ENCODE assay signal across 29 cellular contexts in the genomic region with DNA sequence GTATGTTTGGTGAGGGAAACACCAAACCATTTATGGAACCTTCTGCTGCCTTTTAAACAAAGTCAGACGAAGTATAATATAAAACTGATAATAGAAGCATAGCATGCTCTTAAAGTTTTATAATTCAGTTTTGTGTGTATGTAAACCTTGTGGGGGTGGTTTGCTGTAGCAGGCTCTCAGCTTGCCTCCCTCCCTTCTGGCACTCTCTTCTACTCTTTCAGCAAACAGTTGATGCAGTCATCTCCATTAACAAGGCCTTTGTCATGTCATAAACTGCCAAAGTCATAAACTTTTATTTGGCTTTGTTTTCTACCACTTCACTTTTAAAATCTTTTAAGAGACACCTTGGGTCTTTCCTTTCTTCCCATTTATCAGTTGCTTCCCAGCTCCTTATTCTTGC.
"Had no signal": no experiment of that assay in that cellular context is flagged by ENCODE, and none has a peak within 500 bp of the region (broad histone marks: within the 10 kb centered on the region; RNA-seq: fewer than 3 reads in every experiment).

No MANE protein-coding gene starts in this region.

- H3K36me3 ChIP-seq: brain microvascular endothelial cell had no signal

- H3K27ac ChIP-seq: brain microvascular endothelial cell had no signal

- H3K4me1 Mint-ChIP-seq: activated CD4-positive, alpha-beta memory T cell treated with anti-CD3 and anti-CD28 coated beads, Interleukin-2, amount 10 ng/mL, durations not matched to agents 7 days and 5 days; activated CD8-positive, alpha-beta memory T cell treated with anti-CD3 and anti-CD28 coated beads, Interleukin-2, amount 10 ng/mL, durations not matched to agents 7 days and 5 days; activated naive CD8-positive, alpha-beta T cell treated with anti-CD3 and anti-CD28 coated beads for 36 hours; activated T-helper 17 cell treated with anti-CD3 and anti-CD28 coated beads, Interleukin-2, amount 50 U/mL, for 72 hours; central memory CD8-positive, alpha-beta T cell had no signal

- H3K27ac Mint-ChIP-seq: activated B cell treated with CpG ODN at 0.5 μM for 24 hours; activated CD4-positive, alpha-beta memory T cell treated with anti-CD3 and anti-CD28 coated beads, Interleukin-2, amount 10 ng/mL, durations not matched to agents 7 days and 5 days; activated CD8-positive, alpha-beta memory T cell treated with anti-CD3 and anti-CD28 coated beads, Interleukin-2, amount 10 ng/mL, durations not matched to agents 7 days and 5 days; activated naive CD8-positive, alpha-beta T cell treated with anti-CD3 and anti-CD28 coated beads for 36 hours; activated T-cell treated with anti-CD3 and anti-CD28 coated beads, Interleukin-2, amount 50 U/mL, for 72 hours; activated T-helper 17 cell treated with anti-CD3 and anti-CD28 coated beads, Interleukin-2, amount 50 U/mL, for 72 hours; T-helper 1 cell treated with Interleukin-12 subunit alpha and Interleukin-12 subunit beta and Interleukin-4 antibody, amounts not matched to agents 30 μg/mL and 1 μg/mL, for 36 hours; T-helper 2 cell treated with Interferon-gamma antibody and Interleukin-4, amounts not matched to agents 5 μg/mL and 100 μg/mL, for 36 hours had no signal

- DNase-seq: activated B cell treated with CpG ODN at 0.5 μM for 24 hours; activated CD4-positive, alpha-beta memory T cell treated with anti-CD3 and anti-CD28 coated beads, Interleukin-2, amount 10 ng/mL, durations not matched to agents 7 days and 5 days; activated CD4-positive, alpha-beta T cell treated with anti-CD3 and anti-CD28 coated beads for 4 hours; activated CD4-positive, alpha-beta T cell treated with anti-CD3 and anti-CD28 coated beads, Interleukin-2, amount 50 U/mL, for 1 hour; activated CD4-positive, CD25-positive, alpha-beta regulatory T cell treated with anti-CD3 and anti-CD28 coated beads, Interleukin-2, amount 50 U/mL, for 72 hours; activated CD8-positive, alpha-beta memory T cell treated with anti-CD3 and anti-CD28 coated beads for 24 hours; activated CD8-positive, alpha-beta memory T cell treated with anti-CD3 and anti-CD28 coated beads, Interleukin-2, amount 10 ng/mL, durations not matched to agents 7 days and 5 days; activated CD8-positive, alpha-beta memory T cell treated with anti-CD3 and anti-CD28 coated beads, Interleukin-2, amount 50 U/mL, for 48 hours; activated effector memory CD4-positive, alpha-beta T cell treated with anti-CD3 and anti-CD28 coated beads, Interleukin-2, amount 50 U/mL, for 16 hours; activated naive CD4-positive, alpha-beta T cell; activated naive CD4-positive, alpha-beta T cell treated with anti-CD3 and anti-CD28 coated beads, Interleukin-2, amount 50 U/mL, for 16 hours; activated naive CD8-positive, alpha-beta T cell treated with anti-CD3 and anti-CD28 coated beads for 36 hours; activated T-cell treated with anti-CD3 and anti-CD28 coated beads, Interleukin-2, amount 50 U/mL, for 72 hours; amniotic stem cell; aorta; brain microvascular endothelial cell; KG1; NCI-H1105; NCI-H1417 treated with DMSO at 0.1 percent for 48 hours; NCI-H187 treated with DMSO at 0.1 percent for 48 hours; NCI-H2081; NCI-H345; NCI-H524 treated with DMSO at 0.1 percent for 48 hours; NK-92 treated with Interleukin-12 subunit alpha and Interleukin-12 subunit beta, amount 100 ng/mL, for 24 hours; Right ventricle myocardium superior had no signal

- H3K9me3 Mint-ChIP-seq: activated B cell treated with CpG ODN at 0.5 μM for 24 hours; activated CD4-positive, alpha-beta memory T cell treated with anti-CD3 and anti-CD28 coated beads, Interleukin-2, amount 10 ng/mL, durations not matched to agents 7 days and 5 days; activated naive CD8-positive, alpha-beta T cell treated with anti-CD3 and anti-CD28 coated beads for 36 hours; activated T-cell treated with anti-CD3 and anti-CD28 coated beads, Interleukin-2, amount 50 U/mL, for 72 hours; T-helper 1 cell treated with Interleukin-12 subunit alpha and Interleukin-12 subunit beta and Interleukin-4 antibody, amounts not matched to agents 30 μg/mL and 1 μg/mL, for 36 hours had no signal

- ATAC-seq: activated CD8-positive, alpha-beta memory T cell treated with anti-CD3 and anti-CD28 coated beads, Interleukin-2, amount 10 ng/mL, durations not matched to agents 7 days and 5 days; activated T-cell treated with anti-CD3 and anti-CD28 coated beads, Interleukin-2, amount 50 U/mL, for 72 hours; activated T-helper 17 cell treated with anti-CD3 and anti-CD28 coated beads, Interleukin-2, amount 50 U/mL, for 72 hours had no signal

- H3K27me3 Mint-ChIP-seq: activated B cell treated with CpG ODN at 0.5 μM for 24 hours; activated CD4-positive, alpha-beta memory T cell treated with anti-CD3 and anti-CD28 coated beads, Interleukin-2, amount 10 ng/mL, durations not matched to agents 7 days and 5 days; activated CD8-positive, alpha-beta memory T cell treated with anti-CD3 and anti-CD28 coated beads, Interleukin-2, amount 10 ng/mL, durations not matched to agents 7 days and 5 days; activated naive CD8-positive, alpha-beta T cell treated with anti-CD3 and anti-CD28 coated beads for 36 hours; activated T-helper 17 cell treated with anti-CD3 and anti-CD28 coated beads, Interleukin-2, amount 50 U/mL, for 72 hours; central memory CD8-positive, alpha-beta T cell had no signal

- H3K4me3 Mint-ChIP-seq: activated B cell treated with CpG ODN at 0.5 μM for 24 hours; activated CD4-positive, alpha-beta memory T cell treated with anti-CD3 and anti-CD28 coated beads, Interleukin-2, amount 10 ng/mL, durations not matched to agents 7 days and 5 days; activated CD8-positive, alpha-beta memory T cell treated with anti-CD3 and anti-CD28 coated beads, Interleukin-2, amount 10 ng/mL, durations not matched to agents 7 days and 5 days; activated naive CD8-positive, alpha-beta T cell treated with anti-CD3 and anti-CD28 coated beads for 36 hours; activated T-cell treated with anti-CD3 and anti-CD28 coated beads, Interleukin-2, amount 50 U/mL, for 72 hours; activated T-helper 17 cell treated with anti-CD3 and anti-CD28 coated beads, Interleukin-2, amount 50 U/mL, for 72 hours; central memory CD8-positive, alpha-beta T cell; T-helper 1 cell treated with Interleukin-12 subunit alpha and Interleukin-12 subunit beta and Interleukin-4 antibody, amounts not matched to agents 30 μg/mL and 1 μg/mL, for 36 hours; T-helper 2 cell treated with Interferon-gamma antibody and Interleukin-4, amounts not matched to agents 5 μg/mL and 100 μg/mL, for 36 hours had no signal

- H3K36me3 Mint-ChIP-seq: activated CD8-positive, alpha-beta memory T cell treated with anti-CD3 and anti-CD28 coated beads, Interleukin-2, amount 10 ng/mL, durations not matched to agents 7 days and 5 days; activated naive CD8-positive, alpha-beta T cell treated with anti-CD3 and anti-CD28 coated beads for 36 hours had no signal

- H3K27me3 ChIP-seq: brain microvascular endothelial cell had no signal
